ENCODE assay signal across 8 cellular contexts in the genomic region with DNA sequence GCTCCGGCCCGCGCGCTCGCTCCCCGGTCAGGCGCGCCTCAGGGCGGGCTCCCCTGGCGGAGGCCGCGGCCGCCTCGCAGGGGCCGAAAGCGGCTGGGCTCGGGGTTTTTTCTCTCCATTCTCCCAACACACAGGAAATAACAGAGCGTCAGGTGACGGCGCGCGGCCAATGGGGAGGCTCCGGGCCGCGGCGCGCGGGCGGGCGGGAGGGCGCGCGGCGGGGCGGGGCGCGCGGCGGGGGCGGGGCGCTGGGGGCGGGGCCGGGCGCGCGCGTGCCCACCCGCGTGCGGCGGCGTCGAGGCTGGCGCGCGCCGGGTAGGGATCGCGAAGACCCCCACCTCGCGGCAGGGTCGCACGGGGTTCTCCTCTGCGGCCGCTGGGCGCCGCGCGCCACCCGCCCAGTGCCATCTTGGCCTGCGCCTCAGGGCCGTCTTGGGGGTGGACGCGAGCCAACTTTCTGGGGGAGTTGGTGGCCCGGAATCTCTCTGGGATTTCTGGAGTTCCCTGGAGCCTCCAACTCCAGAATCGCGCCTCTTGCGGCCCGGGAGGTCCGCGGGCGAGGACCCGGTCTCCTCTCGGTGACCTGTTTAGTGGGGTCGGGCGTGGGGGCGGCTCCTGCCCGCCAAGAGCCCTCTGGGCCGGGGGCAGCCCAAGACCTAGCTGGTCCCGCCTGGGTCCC. TPM values are rescaled to one million over a fixed set of nuclear protein-coding genes. Genes with fewer than 3 reads are reported as not detected.
DNase-seq lines count a peak whose midpoint lies in the region; ATAC-seq and TF ChIP-seq lines count a peak whose summit lies in the region.

TCF20 (minus strand) TSS at position 142 of the 679 bp plus-strand sequence. CDS start 55,348 bp downstream, outside the sequence.

- no peaks in the 10 kb centered on the region for H3K27me3 Mint-ChIP-seq in CD4-positive, alpha-beta T cell
- H3K27me3 Mint-ChIP-seq in activated T-cell treated with anti-CD3 and anti-CD28 coated beads, Interleukin-2, amount 50 U/mL, for 24 hours, result no peaks in the 10 kb centered on the region

- POLR2A ChIA-PET in CD4-positive, alpha-beta T cell (lab: Charles Lee), result interaction anchor here (1.0 kb wide), 1 partner anchor 173 kb away, joined by 3 read pairs; no protein-coding TSS in a partner anchor
- POLR2A ChIA-PET in PC-3 (lab: Charles Lee; ENCODE audit: unreplicated experiment), result interaction anchor here (0.6 kb wide), 1 partner anchor 843 kb away, joined by 4 read pairs; no protein-coding TSS in a partner anchor

- H3K4me1 ChIP-seq in PC-3 (ENCODE audit: insufficient read depth, low read length) (peaks cover 8% of the 10 kb centered on the region), esophagus (ENCODE audit: control insufficient read depth in 2 of 2, insufficient read depth in 2 of 2, low read length in 1 of 2) (peaks cover 2 to 3% of the 10 kb centered on the region in 2 donors), muscle layer of colon (ENCODE audit: insufficient read depth, low read length) (peaks cover 12% of the 10 kb centered on the region)

- peaks cover 8% of the 10 kb centered on the region; the same call in 1 of the 2 replicates for H4K20me1 ChIP-seq in PC-3 (ENCODE audit: low read length)

- H3K9ac ChIP-seq in PC-3 (ENCODE audit: low read length) (peak within 1 kb of the TSS; percentile 99), muscle layer of colon (ENCODE audit: low read length) (peak within 1 kb of the TSS; percentile 30)

- 6 to 14% methylated on average over 33 to 90 of the region's 90 CpGs for WGBS in esophagus, 2 donors

- peak within 1 kb of the TSS; percentile 71 for H2AFZ ChIP-seq in PC-3 (ENCODE audit: low read length)

- ATAC-seq in CD4-positive, alpha-beta T cell (ENCODE audit: poor library complexity), result peak; percentile 79
- ATAC-seq in GM19395 (IDR thresholded peaks at IDR 0.05; ENCODE audit: unreplicated experiment) (peak; percentile 44), PC-3 (peak; percentile 67)

- H3K9me2 ChIP-seq in PC-3 (replicated peaks; ENCODE audit: low read length), result no peaks in the 10 kb centered on the region

- CTCF ChIA-PET in CD4-positive, alpha-beta T cell (lab: Charles Lee), result no interaction called here
- CTCF ChIA-PET in PC-3 (lab: Charles Lee), result no interaction called here

- H3K4me3 ChIP-seq in HL-60 (replicated peaks; ENCODE audit: insufficient read depth, low read length), result peak within 1 kb of the TSS; percentile 98
- H3K4me3 ChIP-seq in PC-3 (ENCODE audit: low read length), result peak within 1 kb of the TSS; percentile 75
- H3K4me3 ChIP-seq in esophagus (ENCODE audit: low read depth in 1 of 2, low read length in 2 of 2), result peak within 1 kb of the TSS; percentile 81 to 96
- peak within 1 kb of the TSS; percentile 53 to 84 for H3K4me3 ChIP-seq in muscle layer of colon (ENCODE audit: low read depth in 1 of 2, low read length in 2 of 2)

- H3K4me1 Mint-ChIP-seq in CD4-positive, alpha-beta T cell (ENCODE audit: low read depth), result peaks cover 37% of the 10 kb centered on the region
- peaks cover 37% of the 10 kb centered on the region for H3K4me1 Mint-ChIP-seq in activated T-cell treated with anti-CD3 and anti-CD28 coated beads, Interleukin-2, amount 50 U/mL, for 24 hours (ENCODE audit: low read depth)

- peak within 1 kb of the TSS; percentile 95 for H3K4me3 Mint-ChIP-seq in CD4-positive, alpha-beta T cell
- peak within 1 kb of the TSS; percentile 91 for H3K4me3 Mint-ChIP-seq in activated T-cell treated with anti-CD3 and anti-CD28 coated beads, Interleukin-2, amount 50 U/mL, for 24 hours

- no TSS peak for BruUV-seq in PC-3 (replicated peaks; lab: Mats Ljungman, UMichigan)

- intact Hi-C loops in CD4-positive, alpha-beta T cell (cut with DNase I, micrococcal nuclease), result loop anchor here in 1 of 2 experiments (2.0 to 5.0 kb wide), 2 partner anchors 72 to 98 kb away; no protein-coding TSS in a partner anchor
- intact Hi-C loops in PC-3 (cut with micrococcal nuclease), result no loop called here

- DNase-seq in CD4-positive, alpha-beta T cell, result peak; percentile 58 to 77 (median 70)
- peak; percentile 55 to 67 for DNase-seq in HL-60 (ENCODE audit: low read depth in 1 of 2, low spot score in 1 of 2)
- peak; percentile 64 for DNase-seq in PC-3
- DNase-seq in activated T-cell treated with anti-CD3 and anti-CD28 coated beads, Interleukin-2, amount 50 U/mL, for 24 hours, result peak; percentile 82
- peak; percentile 51 to 57 for DNase-seq in stimulated activated CD8-positive, alpha-beta memory T cell treated with anti-CD3 and anti-CD28 coated beads, Interleukin-7, amount 100 ng/mL, for 1 hour (ENCODE audit: low read depth in 2 of 2)

- peak within 1 kb of the TSS; percentile 87 for H3K27ac Mint-ChIP-seq in CD4-positive, alpha-beta T cell
- H3K27ac Mint-ChIP-seq in activated T-cell treated with anti-CD3 and anti-CD28 coated beads, Interleukin-2, amount 50 U/mL, for 24 hours, result peak within 1 kb of the TSS; percentile 90

- H3K27ac ChIP-seq in CD4-positive, alpha-beta T cell (ENCODE audit: low read depth, low read length), result peak within 1 kb of the TSS; percentile 85
- H3K27ac ChIP-seq in HL-60 (replicated peaks), result peak within 1 kb of the TSS; percentile 89
- H3K27ac ChIP-seq in PC-3 (ENCODE audit: low read length), result peak within 1 kb of the TSS; percentile 82
- H3K27ac ChIP-seq in esophagus (ENCODE audit: low read depth in 2 of 2, low read length in 1 of 2), result peak within 1 kb of the TSS; percentile 87 to 95
- H3K27ac ChIP-seq in muscle layer of colon (ENCODE audit: low read depth, low read length), result peak within 1 kb of the TSS; percentile 80

- peaks cover 47% of the 10 kb centered on the region for H3K79me2 ChIP-seq in PC-3 (ENCODE audit: low read length)

- no peak for TF ChIP-seq CTCF in CD4-positive, alpha-beta T cell (IDR thresholded peaks at IDR 0.05)
- TF ChIP-seq CTCF in HL-60 (IDR thresholded peaks at IDR 0.05; ENCODE audit: insufficient read depth, low read length), result no peak
- TF ChIP-seq CTCF in PC-3 (conservative IDR thresholded peaks at IDR 0.05; ENCODE audit: low read depth, low read length), result no peak

- peaks cover 10% of the 10 kb centered on the region for H3K36me3 Mint-ChIP-seq in CD4-positive, alpha-beta T cell (ENCODE audit: low read depth)
- H3K36me3 Mint-ChIP-seq in activated T-cell treated with anti-CD3 and anti-CD28 coated beads, Interleukin-2, amount 50 U/mL, for 24 hours (ENCODE audit: low read depth), result peaks cover 42% of the 10 kb centered on the region

- no peaks in the 10 kb centered on the region for H3F3A ChIP-seq in PC-3 (ENCODE audit: low read length, unreplicated experiment)

- peak within 1 kb of the TSS; percentile 85 for H3K4me2 ChIP-seq in PC-3 (ENCODE audit: low read length)

- no peaks in the 10 kb centered on the region for H3K9me3 Mint-ChIP-seq in CD4-positive, alpha-beta T cell
- H3K9me3 Mint-ChIP-seq in activated T-cell treated with anti-CD3 and anti-CD28 coated beads, Interleukin-2, amount 50 U/mL, for 24 hours, result no peaks in the 10 kb centered on the region

- no peaks in the 10 kb centered on the region for H3K27me3 ChIP-seq in CD4-positive, alpha-beta T cell (ENCODE audit: control insufficient read depth, insufficient read depth, low read length)
- no peaks in the 10 kb centered on the region for H3K27me3 ChIP-seq in HL-60 (ENCODE audit: insufficient read depth, poor library complexity, severe bottlenecking)
- H3K27me3 ChIP-seq in PC-3 (ENCODE audit: low read length), result no peaks in the 10 kb centered on the region
- H3K27me3 ChIP-seq in esophagus (ENCODE audit: control insufficient read depth in 1 of 2, insufficient read depth in 2 of 2, low read length in 2 of 2), result no peaks in the 10 kb centered on the region
- H3K27me3 ChIP-seq in muscle layer of colon (ENCODE audit: control insufficient read depth in 1 of 2, insufficient read depth in 2 of 2, low read length in 2 of 2), result no peaks in the 10 kb centered on the region

- no peaks in the 10 kb centered on the region for H3K9me3 ChIP-seq in CD4-positive, alpha-beta T cell (ENCODE audit: control insufficient read depth, low read length)
- H3K9me3 ChIP-seq in PC-3 (ENCODE audit: low read length) (no peaks in the 10 kb centered on the region), esophagus (ENCODE audit: control insufficient read depth in 2 of 2, insufficient read depth in 1 of 2, low read depth in 1 of 2, low read length in 1 of 2) (no peaks in the 10 kb centered on the region), muscle layer of colon (ENCODE audit: low read length) (no peaks in the 10 kb centered on the region)

- H3K36me3 ChIP-seq in PC-3 (ENCODE audit: low read depth, low read length) (no peaks in the 10 kb centered on the region), esophagus (ENCODE audit: control insufficient read depth in 2 of 2, insufficient read depth in 2 of 2, low read length in 1 of 2) (no peaks in the 10 kb centered on the region), muscle layer of colon (ENCODE audit: insufficient read depth, low read length) (no peaks in the 10 kb centered on the region)

RNA-seq across cellular contexts. Expression of gene TCF20, which starts in this region (rescaled TPM):
- total RNA-seq in CD4-positive, alpha-beta T cell, result 10 to 100 TPM; 61.6 to 64.1 TPM
- total RNA-seq in PC-3 (2014; rRNA removed), result 36.0 and 37.0 TPM in 2 replicates
- polyA plus RNA-seq in esophagus, result 10 to 100 TPM; 14.5 to 15.0 TPM

Comparison
In these comparisons a context has a peak if more than half of its experiments do, and no peak if none do; other contexts are left out.
1. Peak in every context shown above with its lines: DNase-seq, ATAC-seq, H3K4me3 ChIP-seq and H3K27ac ChIP-seq.